Comparison of ENCODE assay signal across 8 cellular contexts in the genomic region with DNA sequence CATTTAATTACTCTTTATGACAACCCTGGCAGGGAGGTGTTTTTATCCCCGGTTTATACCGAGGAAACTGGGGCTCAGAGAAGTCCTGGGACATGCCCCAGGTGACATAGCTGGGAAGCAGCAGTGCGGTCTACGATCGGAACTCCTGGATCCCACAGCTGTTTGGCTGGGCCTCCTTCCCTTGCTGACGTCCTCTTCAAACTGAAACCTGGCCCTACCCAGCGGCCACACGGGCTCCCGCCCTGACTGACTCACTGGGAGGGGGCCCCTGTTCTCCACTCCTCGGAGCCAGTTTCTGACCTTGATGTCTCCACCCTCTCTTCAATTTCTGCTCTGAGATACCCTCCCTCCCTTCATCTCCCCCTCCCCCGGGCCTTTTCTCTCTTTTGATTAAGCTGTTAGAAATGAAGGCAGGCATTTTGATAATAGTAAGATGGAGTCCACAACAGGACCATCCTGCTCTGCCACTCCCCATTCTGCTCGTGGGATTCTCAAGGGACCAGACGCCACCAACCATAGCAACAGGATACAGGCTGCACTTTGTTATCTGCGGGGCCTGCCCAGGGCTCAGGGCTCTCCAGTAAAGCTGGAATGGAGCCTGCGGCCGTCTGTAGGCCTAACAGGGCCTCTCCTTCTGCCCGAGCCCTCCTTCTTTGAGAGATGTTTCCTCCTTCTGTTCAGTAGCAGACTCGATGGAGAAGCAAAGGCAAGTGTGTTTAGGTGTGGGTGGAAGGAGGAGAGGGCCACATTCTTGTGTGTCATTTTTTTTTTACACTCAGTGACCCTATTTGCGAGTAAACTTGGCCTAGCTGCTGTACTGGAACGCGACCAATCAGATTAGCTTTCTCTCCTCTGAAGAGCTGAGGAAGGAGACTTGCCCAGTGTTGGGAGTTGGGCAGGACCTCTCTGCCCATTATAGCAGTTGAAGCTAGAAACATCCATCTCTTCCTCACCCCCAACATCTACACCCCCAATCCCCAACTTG. TPM values are rescaled to one million over a fixed set of nuclear protein-coding genes. Genes with fewer than 3 reads are reported as not detected.
DNase-seq lines count a peak whose midpoint lies in the region; ATAC-seq, FAIRE-seq and TF ChIP-seq lines count a peak whose summit lies in the region.

No MANE protein-coding gene starts in this region.

- 9 to 11% methylated on average over 21 of the region's 21 CpGs for WGBS in pancreas, 2 donors

- H3K4me3 ChIP-seq in fibroblast of mammary gland (ENCODE audit: control insufficient read depth, low read depth, low read length) (no peak overlapping the region), pancreas (no peak overlapping the region)

- peak; percentile 27 for DNase-seq in DMS79 (lab: John Stamatoyannopoulos, UW)
- DNase-seq in NCI-H526 treated with DMSO at 0.1 percent for 48 hours (lab: John Stamatoyannopoulos, UW): peak; percentile 39
- peak; percentile 70 for DNase-seq in fibroblast of mammary gland (ENCODE audit: low read depth)
- DNase-seq in pancreas: peak; percentile 79 to 94 (median 92)
- no peak for DNase-seq in GM13977 (ENCODE audit: low spot score)
- no peak for DNase-seq in NCI-H446 (lab: John Stamatoyannopoulos, UW)

- ATAC-seq in pancreas: peak; percentile 76 to 86 (median 79)
- no peak for ATAC-seq in GM21619 (IDR thresholded peaks at IDR 0.05; ENCODE audit: unreplicated experiment)
- ATAC-seq in GM21528 (IDR thresholded peaks at IDR 0.05; ENCODE audit: low FRiP score, unreplicated experiment): no peak

- no peak for TF ChIP-seq CTCF in fibroblast of mammary gland (conservative IDR thresholded peaks at IDR 0.05; ENCODE audit: control insufficient read depth, insufficient read depth, low read depth, low read length)
- no peak for TF ChIP-seq CTCF in pancreas (IDR thresholded peaks at IDR 0.05)
- no peak for TF ChIP-seq CTCF in GM13977 (IDR thresholded peaks at IDR 0.05; ENCODE audit: extremely low read depth, insufficient read depth, missing control alignments)

- H3K4me1 ChIP-seq in pancreas: peaks cover 28 to 47% (median 29%) of the 10 kb centered on the region in 3 donors

- intact Hi-C loops in pancreas (cut with DNase I): loop anchor here in 1 of 3 donors (10.0 kb wide), 1 partner anchor 135 kb away; no protein-coding TSS in a partner anchor

- no peaks in the 10 kb centered on the region for H3K36me3 ChIP-seq in pancreas

- peak overlapping the region; percentile 75 to 93 (median 83) for H3K27ac ChIP-seq in pancreas

- FAIRE-seq in pancreas (lab: Jason Lieb, UNC): no peak

- in situ Hi-C loops in GM13977 (cut with MboI; ENCODE audit: low pct_unique_long_range_greater_than_20kb, low sequenced_read_pairs, unreplicated experiment): no loop called here

- no peaks in the 10 kb centered on the region for H3K27me3 ChIP-seq in pancreas

- no peaks in the 10 kb centered on the region for H3K9me3 ChIP-seq in pancreas

RNA-seq across cellular contexts. Expression of a gene that starts 8.7 kb away (rescaled TPM):
- total RNA-seq in pancreas: 100 to 1,000 TPM in 1 of 6 donors, 10 to 100 TPM in 5; 78.5 to 122 (median 93.9) TPM
- polyA plus RNA-seq in pancreas: 10 to 100 TPM; 36.8 to 37.0 TPM

Comparison
In these comparisons a context has a peak if more than half of its experiments do, and no peak if none do; other contexts are left out.
1. DNase-seq: peak in DMS79 (single experiment), NCI-H526 treated with DMSO at 0.1 percent for 48 hours (single experiment), fibroblast of mammary gland (single experiment) and pancreas (6 of 6); none in GM13977 (single experiment) and NCI-H446 (0 of 2).
2. ATAC-seq: peak in pancreas (4 of 4); none in GM21619 (single experiment) and GM21528 (single experiment).